Comparison of ENCODE assay signal across 7 cellular contexts in genomic region chr22:50505776-50506610, GRCh38. TPM values are rescaled to one million over a fixed set of nuclear protein-coding genes. Genes with fewer than 3 reads are reported as not detected.
DNase-seq lines count a peak whose midpoint lies in the region; ATAC-seq and TF ChIP-seq lines count a peak whose summit lies in the region.
"Had no signal": no experiment of that assay in that cellular context is flagged by ENCODE, and none has a peak within 500 bp of the region (broad histone marks: within the 10 kb centered on the region; RNA-seq: fewer than 3 reads in every experiment).

No MANE protein-coding gene starts in this region.

- TF ChIP-seq CTCF in WTC11 (IDR thresholded peaks at IDR 0.05) = no peak

- ATAC-seq in WTC11 (no peak), naive B cell (ENCODE audit: low read depth in 2 of 2) (no peak)
- ATAC-seq: activated CD4-positive, CD25-positive, alpha-beta regulatory T cell treated with anti-CD3 and anti-CD28 coated beads, Interleukin-2, amount 50 U/mL, for 24 hours had no signal

- CTCF ChIA-PET in WTC11 (lab: Charles Lee) = interaction anchor here (0.7 to 1.8 kb wide), 2 partner anchors 8 to 20 kb away, joined by 4 to 9 read pairs; partner anchors contain the start of gene SCO2

- H3K27me3 Mint-ChIP-seq in WTC11 (ENCODE audit: low read depth) = no peaks in the 10 kb centered on the region
- H3K27me3 Mint-ChIP-seq in naive B cell = no peaks in the 10 kb centered on the region

- H3K36me3 Mint-ChIP-seq in WTC11 (no peaks in the 10 kb centered on the region), naive B cell (no peaks in the 10 kb centered on the region)

- POLR2A ChIA-PET in WTC11 (lab: Charles Lee) = no interaction called here

- H3K4me3 Mint-ChIP-seq in WTC11 (peak overlapping the region; percentile 91; the same call in 1 of the 2 replicates), naive B cell (peak overlapping the region in 7 of 8 donors; percentile 73 to 98 (median 96))

- no peak overlapping the region for H3K27ac Mint-ChIP-seq in WTC11
- peak overlapping the region in 2 of 6 donors; percentile 51 to 57 for H3K27ac Mint-ChIP-seq in naive B cell

- H3K9me3 Mint-ChIP-seq in WTC11 (no peaks in the 10 kb centered on the region), naive B cell (no peaks in the 10 kb centered on the region)

- H3K4me1 Mint-ChIP-seq in WTC11 (peaks cover 10% of the 10 kb centered on the region), naive B cell (peaks cover 18 to 20% (median 19%) of the 10 kb centered on the region in 3 donors)

- DNase-seq in ELF-1 (ENCODE audit: low read depth, low spot score) (peak; percentile 63), WTC11 (ENCODE audit: low spot score) (no peak), naive B cell (no peak), NCI-H2107 treated with DMSO at 0.1 percent for 48 hours (lab: John Stamatoyannopoulos, UW; ENCODE audit: unreplicated experiment) (no peak), GM19238 (ENCODE audit: insufficient read length, low spot score) (no peak), hypothalamus (lab: John Stamatoyannopoulos, UW) (no peak)

TF ChIP-seq in WTC11, 78 proteins besides CTCF, POLR2A, EP300 and RAD21:
- TF ChIP-seq GABPB1 (CRISPR knock-in tag; IDR thresholded peaks at IDR 0.05) (no peak), GTF2I (CRISPR knock-in tag; conservative IDR thresholded peaks at IDR 0.05) (no peak), FOXP4 (CRISPR knock-in tag; IDR thresholded peaks at IDR 0.05) (no peak), ZBTB21 (CRISPR knock-in tag; IDR thresholded peaks at IDR 0.05; ENCODE audit: borderline replicate concordance) (no peak)
- TF ChIP-seq, protein P1, sequence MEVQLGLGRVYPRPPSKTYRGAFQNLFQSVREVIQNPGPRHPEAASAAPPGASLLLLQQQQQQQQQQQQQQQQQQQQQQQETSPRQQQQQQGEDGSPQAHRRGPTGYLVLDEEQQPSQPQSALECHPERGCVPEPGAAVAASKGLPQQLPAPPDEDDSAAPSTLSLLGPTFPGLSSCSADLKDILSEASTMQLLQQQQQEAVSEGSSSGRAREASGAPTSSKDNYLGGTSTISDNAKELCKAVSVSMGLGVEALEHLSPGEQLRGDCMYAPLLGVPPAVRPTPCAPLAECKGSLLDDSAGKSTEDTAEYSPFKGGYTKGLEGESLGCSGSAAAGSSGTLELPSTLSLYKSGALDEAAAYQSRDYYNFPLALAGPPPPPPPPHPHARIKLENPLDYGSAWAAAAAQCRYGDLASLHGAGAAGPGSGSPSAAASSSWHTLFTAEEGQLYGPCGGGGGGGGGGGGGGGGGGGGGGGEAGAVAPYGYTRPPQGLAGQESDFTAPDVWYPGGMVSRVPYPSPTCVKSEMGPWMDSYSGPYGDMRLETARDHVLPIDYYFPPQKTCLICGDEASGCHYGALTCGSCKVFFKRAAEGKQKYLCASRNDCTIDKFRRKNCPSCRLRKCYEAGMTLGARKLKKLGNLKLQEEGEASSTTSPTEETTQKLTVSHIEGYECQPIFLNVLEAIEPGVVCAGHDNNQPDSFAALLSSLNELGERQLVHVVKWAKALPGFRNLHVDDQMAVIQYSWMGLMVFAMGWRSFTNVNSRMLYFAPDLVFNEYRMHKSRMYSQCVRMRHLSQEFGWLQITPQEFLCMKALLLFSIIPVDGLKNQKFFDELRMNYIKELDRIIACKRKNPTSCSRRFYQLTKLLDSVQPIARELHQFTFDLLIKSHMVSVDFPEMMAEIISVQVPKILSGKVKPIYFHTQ (CRISPR knock-in tag; IDR thresholded peaks at IDR 0.05) = no peak
- TF ChIP-seq, protein P2, sequence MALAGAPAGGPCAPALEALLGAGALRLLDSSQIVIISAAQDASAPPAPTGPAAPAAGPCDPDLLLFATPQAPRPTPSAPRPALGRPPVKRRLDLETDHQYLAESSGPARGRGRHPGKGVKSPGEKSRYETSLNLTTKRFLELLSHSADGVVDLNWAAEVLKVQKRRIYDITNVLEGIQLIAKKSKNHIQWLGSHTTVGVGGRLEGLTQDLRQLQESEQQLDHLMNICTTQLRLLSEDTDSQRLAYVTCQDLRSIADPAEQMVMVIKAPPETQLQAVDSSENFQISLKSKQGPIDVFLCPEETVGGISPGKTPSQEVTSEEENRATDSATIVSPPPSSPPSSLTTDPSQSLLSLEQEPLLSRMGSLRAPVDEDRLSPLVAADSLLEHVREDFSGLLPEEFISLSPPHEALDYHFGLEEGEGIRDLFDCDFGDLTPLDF (CRISPR knock-in tag; IDR thresholded peaks at IDR 0.05) = no peak
- TF ChIP-seq, protein P3, sequence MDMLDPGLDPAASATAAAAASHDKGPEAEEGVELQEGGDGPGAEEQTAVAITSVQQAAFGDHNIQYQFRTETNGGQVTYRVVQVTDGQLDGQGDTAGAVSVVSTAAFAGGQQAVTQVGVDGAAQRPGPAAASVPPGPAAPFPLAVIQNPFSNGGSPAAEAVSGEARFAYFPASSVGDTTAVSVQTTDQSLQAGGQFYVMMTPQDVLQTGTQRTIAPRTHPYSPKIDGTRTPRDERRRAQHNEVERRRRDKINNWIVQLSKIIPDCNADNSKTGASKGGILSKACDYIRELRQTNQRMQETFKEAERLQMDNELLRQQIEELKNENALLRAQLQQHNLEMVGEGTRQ (CRISPR knock-in tag; IDR thresholded peaks at IDR 0.05) = no peak

RNA-seq across cellular contexts. Expression of gene LMF2, which starts 1.5 kb away (rescaled TPM):
- 38.1 to 43.7 TPM (median 39.8 TPM) in 3 replicates for total RNA-seq in WTC11 (2021)
- polyA plus RNA-seq in naive B cell (ENCODE audit: low read depth in 6 of 6) = 10 to 100 TPM in 3 of 6 donors, 1 to 10 TPM in 3; 6.4 to 20.9 (median 10.1) TPM

RNA-seq across cellular contexts. Expression of gene NCAPH2, which starts 2.0 kb away (rescaled TPM):
- 69.8 to 78.4 TPM (median 70.3 TPM) in 3 replicates for total RNA-seq in WTC11 (2021)
- 10 to 100 TPM; 33.9 to 43.3 (median 37.6) TPM for polyA plus RNA-seq in naive B cell (ENCODE audit: low read depth in 6 of 6)

RNA-seq across cellular contexts. Expression of gene MIOX, which starts 19.3 kb away (rescaled TPM):
- 0.33 to 0.57 TPM (median 0.41 TPM) in 3 replicates for total RNA-seq in WTC11 (2021)
- not detected for polyA plus RNA-seq in naive B cell (ENCODE audit: low read depth in 6 of 6)

RNA-seq across cellular contexts. Expression of gene SCO2, which starts 19.4 kb away (rescaled TPM):
- total RNA-seq in WTC11 (2021) = 1.5 to 5.5 TPM in 2 of 3 replicates, not detected in the other
- polyA plus RNA-seq in naive B cell (ENCODE audit: low read depth in 6 of 6) = 10 to 100 TPM in 3 of 6 donors, 1 to 10 TPM in 3; 2.0 to 13.9 (median 8.1) TPM

RNA-seq across cellular contexts. Expression of gene TYMP, which starts 23.8 kb away (rescaled TPM):
- total RNA-seq in WTC11 (2021) = 1.2 to 1.8 TPM (median 1.5 TPM) in 3 replicates
- 10 to 100 TPM; 10.5 to 41.3 (median 18.0) TPM for polyA plus RNA-seq in naive B cell (ENCODE audit: low read depth in 6 of 6)
